In the genomic region with DNA sequence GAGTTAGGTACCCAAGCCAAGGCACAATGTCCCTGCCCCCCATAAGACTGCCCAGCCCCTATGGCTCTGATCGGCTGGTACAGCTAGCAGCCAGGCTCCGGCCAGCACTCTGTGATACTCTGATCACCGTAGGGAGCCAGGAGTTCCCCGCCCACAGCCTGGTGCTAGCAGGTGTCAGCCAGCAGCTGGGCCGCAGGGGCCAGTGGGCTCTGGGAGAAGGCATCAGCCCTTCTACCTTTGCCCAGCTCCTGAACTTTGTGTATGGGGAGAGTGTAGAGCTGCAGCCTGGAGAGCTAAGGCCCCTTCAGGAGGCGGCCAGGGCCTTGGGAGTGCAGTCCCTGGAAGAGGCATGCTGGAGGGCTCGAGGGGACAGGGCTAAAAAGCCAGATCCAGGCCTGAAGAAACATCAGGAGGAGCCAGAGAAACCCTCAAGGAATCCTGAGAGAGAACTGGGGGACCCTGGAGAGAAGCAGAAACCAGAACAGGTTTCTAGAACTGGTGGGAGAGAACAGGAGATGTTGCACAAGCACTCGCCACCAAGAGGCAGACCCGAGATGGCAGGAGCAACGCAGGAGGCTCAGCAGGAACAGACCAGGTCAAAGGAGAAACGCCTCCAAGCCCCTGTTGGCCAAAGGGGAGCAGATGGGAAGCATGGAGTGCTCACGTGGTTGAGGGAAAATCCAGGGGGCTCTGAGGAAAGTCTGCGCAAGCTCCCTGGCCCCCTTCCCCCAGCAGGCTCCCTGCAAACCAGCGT, we compare ENCODE assay signal across 8 cellular contexts. TPM values are rescaled to one million over a fixed set of nuclear protein-coding genes. Genes with fewer than 3 reads are reported as not detected.
A peak's percentile ranks its signal among the peaks of the same experiment; 100 is the strongest.
DNase-seq lines count a peak whose midpoint lies in the region; TF ChIP-seq lines count a peak whose summit lies in the region.
"Had no signal": no experiment of that assay in that cellular context is flagged by ENCODE, and none has a peak within 500 bp of the region (broad histone marks: within the 10 kb centered on the region; RNA-seq: fewer than 3 reads in every experiment).

No MANE protein-coding gene starts in this region.

- H3K9me3 ChIP-seq in OCI-LY7 (ENCODE audit: low read length): no peaks in the 10 kb centered on the region

- H3K79me2 ChIP-seq in OCI-LY7 (ENCODE audit: insufficient read depth, low read depth, low read length): peaks cover 17% of the 10 kb centered on the region

- H3K27ac ChIP-seq in OCI-LY7 (ENCODE audit: low read depth, low read length, poor library complexity, severe bottlenecking): no peak overlapping the region

- intact Hi-C loops in OCI-LY7 (cut with micrococcal nuclease; ENCODE audit: unreplicated experiment): loop anchor here (5.0 kb wide), 1 partner anchor 43 kb away; a partner anchor contains a TSS

- CTCF ChIA-PET in OCI-LY7 (lab: Charles Lee; ENCODE audit: unreplicated experiment): interaction anchor here (0.6 to 1.0 kb wide), 2 partner anchors 20 to 396 kb away, joined by 3 to 7 read pairs; no protein-coding TSS in a partner anchor

- peak; percentile 58 for TF ChIP-seq CTCF in OCI-LY7 (conservative IDR thresholded peaks at IDR 0.05; ENCODE audit: low read length)
- no peak for TF ChIP-seq CTCF in nephron (IDR thresholded peaks at IDR 0.05; ENCODE audit: unreplicated experiment in 3 of 3)

- peak overlapping the region in 2 of 3 experiments; percentile 68 to 70 for H3K27ac Mint-ChIP-seq in nephron

- H3K36me3 Mint-ChIP-seq in nephron (ENCODE audit: low read depth): no peaks in the 10 kb centered on the region

- peak; percentile 19 for DNase-seq in NCI-H748 (lab: John Stamatoyannopoulos, UW; ENCODE audit: unreplicated experiment)
- no peak for DNase-seq in NCI-H748 treated with DMSO at 0.1 percent for 48 hours (lab: John Stamatoyannopoulos, UW)
- DNase-seq in OCI-LY7 (ENCODE audit: low spot score): peak; percentile 51
- DNase-seq in SHP77 treated with DMSO at 0.1 percent for 48 hours (lab: John Stamatoyannopoulos, UW): no peak
- no peak for DNase-seq in NCI-H1092 treated with DMSO at 0.1 percent for 48 hours (lab: John Stamatoyannopoulos, UW)
- DNase-seq: NCI-H2029 had no signal

- H3K9me3 Mint-ChIP-seq in nephron: no peaks in the 10 kb centered on the region

- peak overlapping the region; percentile 9 for H3K4me2 ChIP-seq in OCI-LY7 (ENCODE audit: low read length)

- H2AFZ ChIP-seq in OCI-LY7 (ENCODE audit: low read length): no peak overlapping the region

- H3K4me3 ChIP-seq in OCI-LY7 (ENCODE audit: low read depth, low read length, poor library complexity, severe bottlenecking): no peak overlapping the region

- H3K4me1 Mint-ChIP-seq in nephron: peaks cover 13% of the 10 kb centered on the region

- H3K4me1 ChIP-seq in OCI-LY7 (ENCODE audit: insufficient read depth, low read length, poor library complexity, severe bottlenecking): peaks cover 69% of the 10 kb centered on the region

- peaks cover 6% of the 10 kb centered on the region; the same call in 1 of the 2 replicates for H3K36me3 ChIP-seq in OCI-LY7 (ENCODE audit: insufficient read depth, low read length)

- POLR2A ChIA-PET in OCI-LY7 (lab: Charles Lee): interaction anchor here (1.3 kb wide), 1 partner anchor 18 kb away, joined by 3 read pairs; no protein-coding TSS in a partner anchor

- BruUV-seq in OCI-LY7 (replicated peaks; lab: Mats Ljungman, UMichigan): no TSS peak

- H3K4me3 Mint-ChIP-seq in nephron: peak overlapping the region; percentile 76 to 84 (median 84)

- no peaks in the 10 kb centered on the region for H3K9me2 ChIP-seq in OCI-LY7 (ENCODE audit: insufficient read depth, low read length)

- peaks cover 6% of the 10 kb centered on the region for H4K20me1 ChIP-seq in OCI-LY7 (ENCODE audit: insufficient read depth, low read length)

- peaks cover 4% of the 10 kb centered on the region for H3K27me3 Mint-ChIP-seq in nephron (ENCODE audit: low read depth)

RNA-seq across cellular contexts. Expression of a gene that starts 3.0 kb away (rescaled TPM):
- 18.0 and 25.2 TPM in 2 replicates for total RNA-seq in OCI-LY7 (2014; rRNA removed; shearing (Covaris generic))
- 56.2 and 57.2 TPM in 2 replicates for total RNA-seq in OCI-LY7 (2022)

RNA-seq across cellular contexts. Expression of a gene that starts 10.4 kb away (rescaled TPM):
- total RNA-seq in OCI-LY7 (2014; rRNA removed; shearing (Covaris generic)): not detected in 2 replicates
- total RNA-seq in OCI-LY7 (2022): not detected in 2 replicates
- total RNA-seq: smooth muscle cell had no signal

RNA-seq across cellular contexts. Expression of a gene that starts 27.5 kb away (rescaled TPM):
- 8.5 and 11.4 TPM in 2 replicates for total RNA-seq in OCI-LY7 (2014; rRNA removed; shearing (Covaris generic))
- 18.3 and 21.5 TPM in 2 replicates for total RNA-seq in OCI-LY7 (2022)

RNA-seq across cellular contexts. Expression of a gene that starts 30.4 kb away (rescaled TPM):
- 16.1 and 33.6 TPM in 2 replicates for total RNA-seq in OCI-LY7 (2014; rRNA removed; shearing (Covaris generic))
- total RNA-seq in OCI-LY7 (2022): 35.2 and 37.5 TPM in 2 replicates

RNA-seq across cellular contexts. Expression of a gene that starts 30.7 kb away (rescaled TPM):
- 20.8 and 25.7 TPM in 2 replicates for total RNA-seq in OCI-LY7 (2014; rRNA removed; shearing (Covaris generic))
- total RNA-seq in OCI-LY7 (2022): 51.0 and 53.7 TPM in 2 replicates

Comparison
In these comparisons a context has a peak if more than half of its experiments do, and no peak if none do; other contexts are left out.
1. DNase-seq: peak in NCI-H748 (single experiment) and OCI-LY7 (single experiment); none in NCI-H748 treated with DMSO at 0.1 percent for 48 hours (single experiment), SHP77 treated with DMSO at 0.1 percent for 48 hours (single experiment) and NCI-H1092 treated with DMSO at 0.1 percent for 48 hours (single experiment).